9 cellular contexts compared by ENCODE assay signal in genomic region chr10:22250897-22251605, GRCh38. TPM values are rescaled to one million over a fixed set of nuclear protein-coding genes. Genes with fewer than 3 reads are reported as not detected.
DNase-seq lines count a peak whose midpoint lies in the region; ATAC-seq, FAIRE-seq and TF ChIP-seq lines count a peak whose summit lies in the region.
"Had no signal": no experiment of that assay in that cellular context is flagged by ENCODE, and none has a peak within 500 bp of the region (broad histone marks: within the 10 kb centered on the region; RNA-seq: fewer than 3 reads in every experiment).

No MANE protein-coding gene starts in this region.

- no peak for TF ChIP-seq POLR2A in GM12891 (IDR thresholded peaks at IDR 0.05; ENCODE audit: low read depth, low read length)

- no peak for DNase-seq in GM12891 (ENCODE audit: insufficient read length, low spot score)
- no peak for DNase-seq in OCI-LY7 (ENCODE audit: low spot score)
- no peak for DNase-seq in colonic mucosa
- peak; percentile 38 for DNase-seq in naive B cell
- DNase-seq in RKO (ENCODE audit: low spot score): no peak
- DNase-seq in omental fat pad (ENCODE audit: low spot score): no peak
- no peak for DNase-seq in NCI-H524 (lab: John Stamatoyannopoulos, UW)

- H3K4me1 ChIP-seq in OCI-LY7 (ENCODE audit: insufficient read depth, low read length, poor library complexity, severe bottlenecking) (peaks cover 5% of the 10 kb centered on the region), colonic mucosa (no peaks in the 10 kb centered on the region)

- no peaks in the 10 kb centered on the region for H3K27me3 Mint-ChIP-seq in naive B cell

- H2AFZ ChIP-seq in OCI-LY7 (ENCODE audit: low read length): no peak overlapping the region

- no peak for TF ChIP-seq CTCF in OCI-LY7 (conservative IDR thresholded peaks at IDR 0.05; ENCODE audit: low read length)
- TF ChIP-seq CTCF in colonic mucosa (IDR thresholded peaks at IDR 0.05): no peak
- TF ChIP-seq CTCF in omental fat pad (IDR thresholded peaks at IDR 0.05): no peak

- H3K36me3 ChIP-seq in OCI-LY7 (ENCODE audit: insufficient read depth, low read length) (no peaks in the 10 kb centered on the region), colonic mucosa (no peaks in the 10 kb centered on the region)

- H3K9me3 ChIP-seq in OCI-LY7 (ENCODE audit: low read length): no peaks in the 10 kb centered on the region
- H3K9me3 ChIP-seq in colonic mucosa: no peaks in the 10 kb centered on the region

- H3K4me1 Mint-ChIP-seq in naive B cell: peaks cover 6 to 14% (median 13%) of the 10 kb centered on the region in 3 donors

- CTCF ChIA-PET in OCI-LY7 (lab: Charles Lee; ENCODE audit: unreplicated experiment): no interaction called here

- no peaks in the 10 kb centered on the region for H3K9me2 ChIP-seq in OCI-LY7 (ENCODE audit: insufficient read depth, low read length)

- no peaks in the 10 kb centered on the region for H4K20me1 ChIP-seq in OCI-LY7 (ENCODE audit: insufficient read depth, low read length)

- H3K27me3 ChIP-seq in colonic mucosa: peaks cover 7% of the 10 kb centered on the region

- peak overlapping the region; percentile 53; the same call in 1 of the 2 replicates for H3K4me2 ChIP-seq in OCI-LY7 (ENCODE audit: low read length)

- peak; percentile 21 to 29 for ATAC-seq in naive B cell (ENCODE audit: low read depth in 2 of 2)
- no peak for ATAC-seq in omental fat pad (ENCODE audit: low FRiP score)
- no peak for ATAC-seq in HG03196 (IDR thresholded peaks at IDR 0.05; ENCODE audit: unreplicated experiment)

- peak overlapping the region; percentile 78 to 79 for H3K9ac ChIP-seq in colonic mucosa (ENCODE audit: low read depth in 2 of 2, low read length in 2 of 2)

- no peak overlapping the region for H3K27ac ChIP-seq in OCI-LY7 (ENCODE audit: low read depth, low read length, poor library complexity, severe bottlenecking)
- peak overlapping the region; percentile 91 for H3K27ac ChIP-seq in colonic mucosa

- intact Hi-C loops in OCI-LY7 (cut with micrococcal nuclease; ENCODE audit: unreplicated experiment) (no loop called here), colonic mucosa (cut with DNase I) (loop anchor here (10.0 kb wide), 1 partner anchor 94 kb away; the partner anchor contains the start of gene SPAG6)

- POLR2A ChIA-PET in OCI-LY7 (lab: Charles Lee): no interaction called here

- H3K9me3 Mint-ChIP-seq in naive B cell: no peaks in the 10 kb centered on the region

- H3K27ac Mint-ChIP-seq in naive B cell: peak overlapping the region; percentile 97 to 100 (median 98)

- BruUV-seq in OCI-LY7 (replicated peaks; lab: Mats Ljungman, UMichigan): no TSS peak

- no peaks in the 10 kb centered on the region for H3K79me2 ChIP-seq in OCI-LY7 (ENCODE audit: insufficient read depth, low read depth, low read length)

- peak overlapping the region; percentile 52 for H3K4me3 ChIP-seq in OCI-LY7 (ENCODE audit: low read depth, low read length, poor library complexity, severe bottlenecking)
- H3K4me3 ChIP-seq in colonic mucosa: peak overlapping the region; percentile 75

- H3K36me3 Mint-ChIP-seq in naive B cell: peaks cover 0 to 8% of the 10 kb centered on the region in 2 donors

- H3K4me3 Mint-ChIP-seq in naive B cell: peak overlapping the region; percentile 89 to 100 (median 98)

- peak; percentile 52 for FAIRE-seq in GM12891 (lab: Jason Lieb, UNC)

TF ChIP-seq in GM12891, 5 proteins besides CTCF, POLR2A, EP300 and RAD21:
- no peak for TF ChIP-seq POU2F2 (IDR thresholded peaks at IDR 0.05; ENCODE audit: low read depth, low read length)
- TF ChIP-seq SPI1 (IDR thresholded peaks at IDR 0.05; ENCODE audit: low read depth, low read length): no peak
- no peak for TF ChIP-seq TAF1 (IDR thresholded peaks at IDR 0.05; ENCODE audit: low read depth, low read length)
- TF ChIP-seq POLR2AphosphoS5 (IDR thresholded peaks at IDR 0.05; ENCODE audit: low read depth, low read length): no peak
- no peak for TF ChIP-seq PAX5 (IDR thresholded peaks at IDR 0.05; ENCODE audit: insufficient read depth, low read length, severe bottlenecking)

RNA-seq across cellular contexts. Expression of gene EBLN1, which starts 33.2 kb away (rescaled TPM):
- polyA plus RNA-seq in GM12891 (2012; ENCODE audit: low read depth, missing spikeins): not detected
- not detected in 2 replicates for total RNA-seq in OCI-LY7 (2014; rRNA removed; shearing (Covaris generic))
- not detected in 2 replicates for total RNA-seq in OCI-LY7 (2022)
- not detected for total RNA-seq in colonic mucosa
- polyA plus RNA-seq in naive B cell (ENCODE audit: low read depth in 6 of 6): not detected
- not detected for total RNA-seq in omental fat pad
- total RNA-seq: T-helper 2 cell treated with Interferon-gamma antibody and Interleukin-4, amounts not matched to agents 100 ng/mL and 5 ng/mL, for 36 hours had no signal

Comparison
In these comparisons a context has a peak if more than half of its experiments do, and no peak if none do; other contexts are left out.
1. ATAC-seq: peak in naive B cell (2 of 2); none in omental fat pad (single experiment) and HG03196 (single experiment).